In genomic region chr6:31541059-31541657, GRCh38 we compare ENCODE assay signal across 8 cellular contexts. TPM values are rescaled to one million over a fixed set of nuclear protein-coding genes. Genes with fewer than 3 reads are reported as not detected.
A peak's percentile ranks its signal among the peaks of the same experiment; 100 is the strongest.
DNase-seq lines count a peak whose midpoint lies in the region; ATAC-seq and TF ChIP-seq lines count a peak whose summit lies in the region.

No MANE protein-coding gene starts in this region.

- TF ChIP-seq RAD21 in neural cell (conservative IDR thresholded peaks at IDR 0.05): no peak

- no peaks in the 10 kb centered on the region for H3K9me3 ChIP-seq in neural cell (ENCODE audit: low read length)

- H3K4me3 ChIP-seq in BJ (ENCODE audit: low read depth, low read length) (peak overlapping the region; percentile 67), H7 (ENCODE audit: insufficient read depth, low read depth, low read length) (peak overlapping the region; percentile 93), fibroblast of mammary gland (ENCODE audit: control insufficient read depth, low read depth, low read length) (peak overlapping the region; percentile 100), neural cell (ENCODE audit: low read length) (peak overlapping the region; percentile 86), urinary bladder (ENCODE audit: low read depth, low read length) (peak overlapping the region; percentile 70)

- DNase-seq in BJ (ENCODE audit: low read depth) (no peak), H7 (peak; percentile 54), NOMO-1 treated with DMSO at 0.1 percent for 48 hours (lab: John Stamatoyannopoulos, UW; ENCODE audit: unreplicated experiment) (peak; percentile 65), fibroblast of mammary gland (ENCODE audit: low read depth) (peak; percentile 60)
- peak; percentile 51 for DNase-seq in activated T-cell treated with anti-CD3 and anti-CD28 coated beads, Interleukin-2, amount 50 U/mL, for 4 hours

- peak overlapping the region; percentile 98 for H3K9ac ChIP-seq in neural cell (ENCODE audit: low read length)

- H3K79me2 ChIP-seq in neural cell (replicated peaks; ENCODE audit: insufficient read depth, low read length): peaks cover 85% of the 10 kb centered on the region

- POLR2A ChIA-PET in BJ (lab: Charles Lee): interaction anchor here (0.6 to 1.4 kb wide), 3 partner anchors 9 to 657 kb away, joined by 4 to 6 read pairs (median 6); partner anchors contain the start of gene DDR1

- H3K4me2 ChIP-seq in neural cell (ENCODE audit: low read length): peak overlapping the region; percentile 100

- H3K36me3 Mint-ChIP-seq in activated T-cell treated with anti-CD3 and anti-CD28 coated beads, Interleukin-2, amount 50 U/mL, for 4 hours (ENCODE audit: insufficient read depth): peaks cover 41% of the 10 kb centered on the region

- H3K27ac ChIP-seq in neural cell (ENCODE audit: low read length) (peak overlapping the region; percentile 96), urinary bladder (ENCODE audit: low read depth) (peak overlapping the region; percentile 98)

- H3K4me1 Mint-ChIP-seq in activated T-cell treated with anti-CD3 and anti-CD28 coated beads, Interleukin-2, amount 50 U/mL, for 4 hours (ENCODE audit: low read depth): peaks cover 48% of the 10 kb centered on the region

- no peaks in the 10 kb centered on the region for H3K4me1 ChIP-seq in urinary bladder (ENCODE audit: insufficient read depth)

- TF ChIP-seq CTCF in BJ (IDR thresholded peaks at IDR 0.05; ENCODE audit: insufficient read depth, low read depth, low read length): no peak
- TF ChIP-seq CTCF in fibroblast of mammary gland (conservative IDR thresholded peaks at IDR 0.05; ENCODE audit: control insufficient read depth, insufficient read depth, low read depth, low read length): no peak
- no peak for TF ChIP-seq CTCF in neural cell (IDR thresholded peaks at IDR 0.05; ENCODE audit: poor library complexity, severe bottlenecking)

- H3F3A ChIP-seq in neural cell (ENCODE audit: insufficient read depth, low read length, poor library complexity, severe bottlenecking): no peaks in the 10 kb centered on the region

- H3K36me3 ChIP-seq in BJ (ENCODE audit: control insufficient read depth, insufficient read depth, low read length): peaks cover 18% of the 10 kb centered on the region
- peaks cover 36% of the 10 kb centered on the region for H3K36me3 ChIP-seq in H7 (replicated peaks; ENCODE audit: control insufficient read depth, insufficient read depth, low read length)
- no peaks in the 10 kb centered on the region for H3K36me3 ChIP-seq in neural cell (ENCODE audit: insufficient read depth, low read length)
- no peaks in the 10 kb centered on the region for H3K36me3 ChIP-seq in urinary bladder (ENCODE audit: insufficient read depth)

- peak overlapping the region; percentile 42 for H2AFZ ChIP-seq in neural cell (ENCODE audit: low read depth, low read length)

- no peaks in the 10 kb centered on the region for H3K27me3 ChIP-seq in BJ (ENCODE audit: control insufficient read depth, insufficient read depth, low read length)
- no peaks in the 10 kb centered on the region for H3K27me3 ChIP-seq in H7 (ENCODE audit: control insufficient read depth, insufficient read depth, low read length)
- H3K27me3 ChIP-seq in neural cell (ENCODE audit: insufficient read depth, low read depth, low read length): no peaks in the 10 kb centered on the region

- peak overlapping the region; percentile 96 for H3K4me3 Mint-ChIP-seq in activated T-cell treated with anti-CD3 and anti-CD28 coated beads, Interleukin-2, amount 50 U/mL, for 4 hours

- H3K9me3 Mint-ChIP-seq in activated T-cell treated with anti-CD3 and anti-CD28 coated beads, Interleukin-2, amount 50 U/mL, for 4 hours: no peaks in the 10 kb centered on the region

- H4K20me1 ChIP-seq in neural cell (ENCODE audit: insufficient read depth): peaks cover 33% of the 10 kb centered on the region

- no peaks in the 10 kb centered on the region for H3K9me2 ChIP-seq in neural cell (ENCODE audit: insufficient read depth, low read length)

- CTCF ChIA-PET in BJ (lab: Yijun Ruan, JAX): interaction anchor here (0.5 to 17.0 kb wide), 10 partner anchors 10 to 1422 kb away, joined by 3 to 433 read pairs (median 4); partner anchors contain the start of genes GPANK1, MCCD1 and NCR3

- peak; percentile 12 for ATAC-seq in activated T-cell treated with anti-CD3 and anti-CD28 coated beads, Interleukin-2, amount 50 U/mL, for 4 hours
- no peak for ATAC-seq in HG03469 (IDR thresholded peaks at IDR 0.05; ENCODE audit: unreplicated experiment)

- no peak for TF ChIP-seq EP300 in neural cell (conservative IDR thresholded peaks at IDR 0.05; ENCODE audit: poor library complexity, severe bottlenecking)

- under 1% methylated on average over 21 of the region's 21 CpGs for WGBS in urinary bladder

- no peaks in the 10 kb centered on the region for H3K27me3 Mint-ChIP-seq in activated T-cell treated with anti-CD3 and anti-CD28 coated beads, Interleukin-2, amount 50 U/mL, for 4 hours (ENCODE audit: low read depth)

TF ChIP-seq in neural cell, 6 proteins besides CTCF, POLR2A, EP300 and RAD21:
- TF ChIP-seq TAF1 (IDR thresholded peaks at IDR 0.05; ENCODE audit: low read depth) (no peak), POLR2AphosphoS5 (IDR thresholded peaks at IDR 0.05) (peak; percentile 33)

RNA-seq across cellular contexts. Expression of gene DDX39B, which starts 0.6 kb away (rescaled TPM):
- polyA plus RNA-seq in BJ (2011; rRNA removed): 412 and 584 TPM in 2 replicates
- 531 and 787 TPM in 2 replicates for polyA minus RNA-seq in BJ (2011; rRNA and poly(A)+ RNA removed)
- total RNA-seq in H7 (2014; rRNA removed; shearing (Covaris generic)): 787 and 872 TPM in 2 replicates
- 100 to 1,000 TPM; 644 to 667 (median 666) TPM for total RNA-seq in activated T-cell treated with anti-CD3 and anti-CD28 coated beads, Interleukin-2, amount 50 U/mL, for 4 hours
- polyA plus RNA-seq in neural cell: 313 and 371 TPM in 2 replicates
- 421 and 435 TPM in 2 replicates for polyA minus RNA-seq in neural cell
- total RNA-seq in urinary bladder: 271 TPM
- 285 TPM for polyA plus RNA-seq in urinary bladder

RNA-seq across cellular contexts. Expression of gene ATP6V1G2, which starts 5.2 kb away (rescaled TPM):
- polyA plus RNA-seq in BJ (2011; rRNA removed) (2.7 and 3.6 TPM in 2 replicates), neural cell (56.7 and 76.7 TPM in 2 replicates), urinary bladder (3.8 TPM)
- polyA minus RNA-seq in BJ (2011; rRNA and poly(A)+ RNA removed): 0.36 and 1.1 TPM in 2 replicates
- 3.5 and 7.0 TPM in 2 replicates for total RNA-seq in H7 (2014; rRNA removed; shearing (Covaris generic))
- under 1 TPM; 0.38 to 0.84 (median 0.58) TPM for total RNA-seq in activated T-cell treated with anti-CD3 and anti-CD28 coated beads, Interleukin-2, amount 50 U/mL, for 4 hours
- 41.6 and 46.1 TPM in 2 replicates for polyA minus RNA-seq in neural cell
- 3.3 TPM for total RNA-seq in urinary bladder

RNA-seq across cellular contexts. Expression of gene NFKBIL1, which starts 6.2 kb away (rescaled TPM):
- polyA plus RNA-seq in BJ (2011; rRNA removed) (10.8 and 13.6 TPM in 2 replicates), neural cell (88.7 and 92.8 TPM in 2 replicates), urinary bladder (36.9 TPM)
- 5.4 and 6.6 TPM in 2 replicates for polyA minus RNA-seq in BJ (2011; rRNA and poly(A)+ RNA removed)
- total RNA-seq in H7 (2014; rRNA removed; shearing (Covaris generic)): 33.2 and 34.2 TPM in 2 replicates
- 10 to 100 TPM in 2 of 3 donors, 1 to 10 TPM in 1; 9.3 to 12.8 (median 12.7) TPM for total RNA-seq in activated T-cell treated with anti-CD3 and anti-CD28 coated beads, Interleukin-2, amount 50 U/mL, for 4 hours
- polyA minus RNA-seq in neural cell: 38.9 and 40.4 TPM in 2 replicates
- 12.1 TPM for total RNA-seq in urinary bladder

RNA-seq across cellular contexts. Expression of gene MCCD1, which starts 12.4 kb away (rescaled TPM):
- polyA plus RNA-seq in BJ (2011; rRNA removed): not detected in 2 replicates
- polyA minus RNA-seq in BJ (2011; rRNA and poly(A)+ RNA removed): not detected in 2 replicates
- total RNA-seq in H7 (2014; rRNA removed; shearing (Covaris generic)): not detected in 2 replicates
- not detected for total RNA-seq in activated T-cell treated with anti-CD3 and anti-CD28 coated beads, Interleukin-2, amount 50 U/mL, for 4 hours
- polyA plus RNA-seq in neural cell: not detected in 2 replicates
- polyA minus RNA-seq in neural cell: not detected in 2 replicates
- not detected for total RNA-seq in urinary bladder
- not detected for polyA plus RNA-seq in urinary bladder

RNA-seq across cellular contexts. Expression of gene LTA, which starts 30.9 kb away (rescaled TPM):
- not detected in 2 replicates for polyA plus RNA-seq in BJ (2011; rRNA removed)
- polyA minus RNA-seq in BJ (2011; rRNA and poly(A)+ RNA removed): not detected in 2 replicates
- total RNA-seq in H7 (2014; rRNA removed; shearing (Covaris generic)): 0.44 TPM in 1 of 2 replicates, not detected in the other
- 1,000 to 10,000 TPM; 1,238 to 1,641 (median 1,296) TPM for total RNA-seq in activated T-cell treated with anti-CD3 and anti-CD28 coated beads, Interleukin-2, amount 50 U/mL, for 4 hours
- 0.56 TPM in 1 of 2 replicates, not detected in the other for polyA plus RNA-seq in neural cell
- polyA minus RNA-seq in neural cell: not detected in 2 replicates
- not detected for total RNA-seq in urinary bladder
- 0.06 TPM for polyA plus RNA-seq in urinary bladder
